8 cellular contexts compared by ENCODE assay signal in genomic region chr11:61362542-61362875, GRCh38. TPM values are rescaled to one million over a fixed set of nuclear protein-coding genes. Genes with fewer than 3 reads are reported as not detected.
DNase-seq lines count a peak whose midpoint lies in the region; ATAC-seq and TF ChIP-seq lines count a peak whose summit lies in the region.

No MANE protein-coding gene starts in this region.

- peak overlapping the region; percentile 99 for H3K27ac ChIP-seq in rectal smooth muscle tissue (ENCODE audit: low read depth, low read length)

- H3K9ac ChIP-seq in rectal smooth muscle tissue (ENCODE audit: low read length) = peak overlapping the region; percentile 25

- no peak for ATAC-seq in HG02852 (IDR thresholded peaks at IDR 0.05; ENCODE audit: unreplicated experiment)
- ATAC-seq in GM18867 (IDR thresholded peaks at IDR 0.05; ENCODE audit: unreplicated experiment) = no peak

- peaks cover 5% of the 10 kb centered on the region for H3K4me1 ChIP-seq in rectal smooth muscle tissue (ENCODE audit: control insufficient read depth, insufficient read depth, low read length)

- H3K4me3 ChIP-seq in rectal smooth muscle tissue (ENCODE audit: low read length) = peak overlapping the region; percentile 83

- DNase-seq in GM13976 (ENCODE audit: low spot score) = peak; percentile 52
- DNase-seq in NCI-H146 (lab: John Stamatoyannopoulos, UW) = peak; percentile 63
- DNase-seq in activated naive CD4-positive, alpha-beta T cell treated with Interleukin-2 at 50 U/mL for 16 hours = peak; percentile 41
- DNase-seq in glutamatergic neuron = no peak
- DNase-seq in retina = no peak

- no peaks in the 10 kb centered on the region for H3K36me3 Mint-ChIP-seq in glutamatergic neuron (ENCODE audit: unreplicated experiment)

- peaks cover 9% of the 10 kb centered on the region for H3K9me3 Mint-ChIP-seq in glutamatergic neuron (ENCODE audit: unreplicated experiment)

- peaks cover 13% of the 10 kb centered on the region for H3K36me3 ChIP-seq in rectal smooth muscle tissue (ENCODE audit: control insufficient read depth, insufficient read depth, low read length)

- in situ Hi-C loops in GM13976 (cut with MboI; ENCODE audit: low sequenced_read_pairs, unreplicated experiment) = no loop called here

- TF ChIP-seq CTCF in GM13976 (IDR thresholded peaks at IDR 0.05; ENCODE audit: borderline replicate concordance, control extremely low read depth, extremely low read depth, insufficient read depth, missing control alignments) (no peak), glutamatergic neuron (IDR thresholded peaks at IDR 0.05; ENCODE audit: partially characterized antibody, unreplicated experiment) (no peak)

- no peaks in the 10 kb centered on the region for H3K27me3 Mint-ChIP-seq in glutamatergic neuron (ENCODE audit: unreplicated experiment)

- no peaks in the 10 kb centered on the region for H3K27me3 ChIP-seq in rectal smooth muscle tissue (ENCODE audit: control insufficient read depth, insufficient read depth, low read length)

- peaks cover 12% of the 10 kb centered on the region for H3K4me1 Mint-ChIP-seq in glutamatergic neuron (ENCODE audit: low read depth, unreplicated experiment)

- H3K4me3 Mint-ChIP-seq in glutamatergic neuron (ENCODE audit: unreplicated experiment) = peak overlapping the region; percentile 98

- H3K27ac Mint-ChIP-seq in glutamatergic neuron (ENCODE audit: unreplicated experiment) = peak overlapping the region; percentile 97

RNA-seq across cellular contexts. Expression of gene TMEM138, which starts 0.3 kb away (rescaled TPM):
- total RNA-seq in glutamatergic neuron (ENCODE audit: unreplicated experiment) = 23.3 TPM

RNA-seq across cellular contexts. Expression of gene CYB561A3, which starts 0.8 kb away (rescaled TPM):
- total RNA-seq in glutamatergic neuron (ENCODE audit: unreplicated experiment) = 20.6 TPM

RNA-seq across cellular contexts. Expression of gene TKFC, which starts 29.5 kb away (rescaled TPM):
- 59.6 TPM for total RNA-seq in glutamatergic neuron (ENCODE audit: unreplicated experiment)

RNA-seq across cellular contexts. Expression of gene DDB1, which starts 29.6 kb away (rescaled TPM):
- 259 TPM for total RNA-seq in glutamatergic neuron (ENCODE audit: unreplicated experiment)

RNA-seq across cellular contexts. Expression of gene TMEM216, which starts 29.9 kb away (rescaled TPM):
- 7.8 TPM for total RNA-seq in glutamatergic neuron (ENCODE audit: unreplicated experiment)

Comparison
In these comparisons a context has a peak if more than half of its experiments do, and no peak if none do; other contexts are left out.
1. DNase-seq: peak in GM13976 (single experiment), NCI-H146 (single experiment) and activated naive CD4-positive, alpha-beta T cell treated with Interleukin-2 at 50 U/mL for 16 hours (single experiment); none in glutamatergic neuron (single experiment) and retina (single experiment).